8 cellular contexts compared by ENCODE assay signal in the genomic region with DNA sequence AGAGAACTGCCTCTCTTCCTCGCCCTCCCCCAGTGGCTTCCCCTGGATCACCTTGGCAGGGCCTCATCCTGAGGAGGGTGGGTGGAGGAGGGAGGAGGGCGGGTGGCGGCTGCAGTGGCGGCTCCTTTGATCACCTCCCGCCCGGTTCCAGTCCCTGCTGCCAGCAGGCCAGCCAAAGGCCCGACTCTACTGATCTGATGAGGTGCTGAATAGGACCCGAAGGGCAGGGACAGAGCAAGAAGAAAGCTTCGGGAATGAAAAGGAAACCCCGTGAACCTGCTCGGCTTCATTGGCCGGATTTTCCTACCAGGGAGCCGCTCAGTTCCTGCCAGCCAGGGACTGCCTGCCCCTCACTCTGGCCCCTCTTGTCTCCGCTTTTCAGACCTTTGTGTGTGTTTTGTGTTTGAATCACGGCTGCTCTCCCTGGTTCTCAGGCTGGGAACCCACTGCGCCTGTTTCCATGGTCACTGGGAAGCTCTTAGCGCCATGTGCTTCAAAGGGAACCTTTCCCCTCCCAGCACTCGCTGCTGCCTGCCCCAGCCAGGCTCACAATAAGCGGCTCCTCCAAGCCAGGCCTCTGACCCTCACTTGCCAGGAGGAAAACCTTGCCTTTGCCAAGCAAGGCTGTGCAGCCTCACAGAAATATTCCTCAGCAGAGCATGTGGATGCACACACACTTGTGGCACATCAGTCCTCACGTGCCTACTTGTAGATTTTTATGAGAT. TPM values are rescaled to one million over a fixed set of nuclear protein-coding genes. Genes with fewer than 3 reads are reported as not detected.
DNase-seq lines count a peak whose midpoint lies in the region; ATAC-seq lines count a peak whose summit lies in the region.

No MANE protein-coding gene starts in this region.

- no peaks in the 10 kb centered on the region for H3K9me3 Mint-ChIP-seq in immature natural killer cell

- H3K27me3 Mint-ChIP-seq in immature natural killer cell (ENCODE audit: low read depth in 3 of 3): peaks cover 4 to 8% (median 6%) of the 10 kb centered on the region in 3 donors

- intact Hi-C loops in head of caudate nucleus (cut with DNase I): no loop called here

- no peak for ATAC-seq in HG03039 (IDR thresholded peaks at IDR 0.05; ENCODE audit: unreplicated experiment)

- no peak overlapping the region for H3K27ac Mint-ChIP-seq in immature natural killer cell

- peaks cover 0 to 11% (median 0%) of the 10 kb centered on the region in 3 donors for H3K36me3 Mint-ChIP-seq in immature natural killer cell

- H3K4me3 Mint-ChIP-seq in immature natural killer cell: no peak overlapping the region

- DNase-seq in DMS53 (lab: John Stamatoyannopoulos, UW): peak; percentile 84
- peak; percentile 74 for DNase-seq in NCI-H510A (lab: John Stamatoyannopoulos, UW)
- peak in 41 of 42 donors; percentile 25 to 86 (median 63) for DNase-seq in head of caudate nucleus
- DNase-seq in nucleus accumbens (lab: John Stamatoyannopoulos, UW): peak in 51 of 56 donors; percentile 16 to 88 (median 65)
- no peak for DNase-seq in activated CD4-positive, alpha-beta T cell treated with anti-CD3 and anti-CD28 coated beads for 48 hours
- DNase-seq in immature natural killer cell: no peak
- DNase-seq in GDM1 (lab: John Stamatoyannopoulos, UW): no peak

- no peaks in the 10 kb centered on the region for H3K4me1 Mint-ChIP-seq in immature natural killer cell

RNA-seq across cellular contexts. Expression of a gene that starts 56.8 kb away (rescaled TPM):
- not detected for polyA plus RNA-seq in immature natural killer cell

Comparison
In these comparisons a context has a peak if more than half of its experiments do, and no peak if none do; other contexts are left out.
1. DNase-seq: peak in DMS53 (single experiment), NCI-H510A (single experiment), head of caudate nucleus (41 of 42) and nucleus accumbens (51 of 56); none in activated CD4-positive, alpha-beta T cell treated with anti-CD3 and anti-CD28 coated beads for 48 hours (single experiment), immature natural killer cell (0 of 3) and GDM1 (single experiment).